In genomic region chr22:37970864-37971263, GRCh38 we compare ENCODE assay signal across 22 cellular contexts.
"Had no signal": no experiment of that assay in that cellular context is flagged by ENCODE, and none has a peak within 500 bp of the region (broad histone marks: within the 10 kb centered on the region; RNA-seq: fewer than 3 reads in every experiment).

No MANE protein-coding gene starts in this region.

- H3K27ac ChIP-seq: esophagus muscularis mucosa, gastrocnemius medialis, upper lobe of right lung, WERI-Rb-1 had no signal

- DNase-seq: activated CD8-positive, alpha-beta memory T cell treated with anti-CD3 and anti-CD28 coated beads for 24 hours; activated CD8-positive, alpha-beta memory T cell treated with anti-CD3 and anti-CD28 coated beads, Interleukin-2, amount 50 U/mL, for 4 hours; activated naive CD4-positive, alpha-beta T cell treated with Interleukin-2 at 50 U/mL for 16 hours; activated naive CD8-positive, alpha-beta T cell treated with anti-CD3 and anti-CD28 coated beads, Interleukin-2, amount 10 ng/mL, durations not matched to agents 7 days and 5 days; activated T-cell treated with anti-CD3 and anti-CD28 coated beads, Interleukin-2, amount 50 U/mL, for 24 hours; amniotic stem cell; dermis blood vessel endothelial cell; effector memory CD4-positive, alpha-beta T cell; gastrocnemius medialis; hippocampal formation; left ventricle myocardium superior; mammary epithelial cell; midbrain; natural killer cell; small intestine; stimulated activated CD4-positive, alpha-beta T cell treated with anti-CD3 and anti-CD28 coated beads, Interleukin-2, amount 100 ng/mL, for 24 hours; T-cell; upper lobe of right lung; WERI-Rb-1 had no signal

- ATAC-seq: gastrocnemius medialis; left ventricle myocardium superior; natural killer cell; sciatic nerve; stimulated activated memory B cell treated with anti-CD40 and anti-IgM and Interleukin-4, amounts not matched to agents 10 μg/mL and 1 μg/mL and 100 μg/mL, for 72 hours; T-cell; upper lobe of right lung had no signal
